27 cellular contexts compared by ENCODE assay signal in genomic region chr7:40891232-40891631, GRCh38.
DNase-seq lines count a peak whose midpoint lies in the region; TF ChIP-seq lines count a peak whose summit lies in the region.
"Had no signal": no experiment of that assay in that cellular context is flagged by ENCODE, and none has a peak within 500 bp of the region (broad histone marks: within the 10 kb centered on the region; RNA-seq: fewer than 3 reads in every experiment).

No MANE protein-coding gene starts in this region.

- no peak for TF ChIP-seq CTCF in HEK293 (tag by site-specific recombination; IDR thresholded peaks at IDR 0.05)

- H3K36me3 ChIP-seq in HEK293 (ENCODE audit: control insufficient read depth in 2 of 2, insufficient read depth in 1 of 2, low read length in 2 of 2) = no peaks in the 10 kb centered on the region
- H3K36me3 ChIP-seq: BE2C; BLaER1; BLaER1 treated with 17β-estradiol and CSF1 and Interleukin-3, amounts not matched to agents 10 nM and 100 nM had no signal

- CTCF ChIA-PET in HEK293 (lab: Yijun Ruan, JAX) = no interaction called here

- no peaks in the 10 kb centered on the region for H3K9me3 ChIP-seq in HEK293 (ENCODE audit: control insufficient read depth, insufficient read depth, low read depth, low read length)
- H3K9me3 ChIP-seq: A549, BE2C had no signal

- no peaks in the 10 kb centered on the region for H3K4me1 ChIP-seq in HEK293 (ENCODE audit: control insufficient read depth, insufficient read depth, low read length)
- H3K4me1 ChIP-seq: A549, BE2C, Caco-2 had no signal

- no peak overlapping the region for H3K4me3 ChIP-seq in HEK293 (ENCODE audit: low read depth, low read length)
- H3K4me3 ChIP-seq: A549; BLaER1; BLaER1 treated with 17β-estradiol and CSF1 and Interleukin-3, amounts not matched to agents 10 nM and 100 nM had no signal

- H3K27ac ChIP-seq in HEK293 (ENCODE audit: extremely low read depth, low read depth, low read length) = no peak overlapping the region
- H3K27ac ChIP-seq: 22Rv1; A549; BLaER1; BLaER1 treated with 17β-estradiol and CSF1 and Interleukin-3, amounts not matched to agents 10 nM and 100 nM; C4-2B had no signal

- POLR2A ChIA-PET in HEK293 (lab: Yijun Ruan, JAX) = no interaction called here

- no peak for DNase-seq in activated T-cell treated with anti-CD3 and anti-CD28 coated beads, Interleukin-2, amount 50 U/mL, for 48 hours
- DNase-seq: 8988T; ACHN; AML-193; BE2C; C1 segment of cervical spinal cord; Caco-2; Calu3; CD4-positive, alpha-beta memory T cell; CD4-positive, alpha-beta T cell; CD4-positive, CD25-positive, alpha-beta regulatory T cell; CD8-positive, alpha-beta memory T cell; CD8-positive, alpha-beta T cell; COR-L47; DMS 273 treated with DMSO at 0.1 percent for 48 hours; DMS153; DMS53; DMS79; DMS79 treated with DMSO at 0.1 percent for 48 hours; DND-41; EL had no signal

TF ChIP-seq in HEK293, 187 proteins besides CTCF, POLR2A, EP300 and RAD21:
- peak; percentile 63 for TF ChIP-seq SETDB1 (IDR thresholded peaks at IDR 0.05; ENCODE audit: insufficient read length, low read length)
- no peak for TF ChIP-seq ZNF658 (tag by site-specific recombination; IDR thresholded peaks at IDR 0.05)
- no peak for TF ChIP-seq ZNF10 (tag by site-specific recombination; IDR thresholded peaks at IDR 0.05)
- no peak for TF ChIP-seq ZBTB48 (tag by site-specific recombination; IDR thresholded peaks at IDR 0.05)
- no peak for TF ChIP-seq ZNF521 (tag by site-specific recombination; IDR thresholded peaks at IDR 0.05)
- TF ChIP-seq ZNF544 (tag by site-specific recombination; IDR thresholded peaks at IDR 0.05) = no peak
- TF ChIP-seq BCL11A (tag by site-specific recombination; IDR thresholded peaks at IDR 0.05; ENCODE audit: low read depth) = no peak
- TF ChIP-seq REST (tag by site-specific recombination; IDR thresholded peaks at IDR 0.05) = no peak
- peak; percentile 75; the same call in 1 of the 2 replicates for TF ChIP-seq ZNF791 (tag by site-specific recombination; IDR thresholded peaks at IDR 0.05)
- no peak for TF ChIP-seq ZNF585B (tag by site-specific recombination; IDR thresholded peaks at IDR 0.05)
